8 cellular contexts compared by ENCODE assay signal in genomic region chr22:24554316-24555159, GRCh38.
DNase-seq lines count a peak whose midpoint lies in the region; ATAC-seq lines count a peak whose summit lies in the region.

Gene GUCD1, minus strand, starts transcription at chr22:24555138. Its CDS starts 147 bp downstream, at chr22:24554991.

- H3K4me3 Mint-ChIP-seq in T-helper 1 cell treated with Interleukin-12 subunit alpha and Interleukin-12 subunit beta and Interleukin-4 antibody, amounts not matched to agents 30 μg/mL and 1 μg/mL, for 36 hours: peak within 1 kb of the TSS; percentile 98
- peak within 1 kb of the TSS; percentile 99 for H3K4me3 Mint-ChIP-seq in central memory CD8-positive, alpha-beta T cell

- no peaks in the 10 kb centered on the region for H3K9me3 Mint-ChIP-seq in T-helper 1 cell treated with Interleukin-12 subunit alpha and Interleukin-12 subunit beta and Interleukin-4 antibody, amounts not matched to agents 30 μg/mL and 1 μg/mL, for 36 hours
- no peaks in the 10 kb centered on the region for H3K9me3 Mint-ChIP-seq in central memory CD8-positive, alpha-beta T cell

- DNase-seq in central memory CD8-positive, alpha-beta T cell (ENCODE audit: low spot score in 2 of 2): peak in 1 of 2 donors; percentile 16
- peak; percentile 37 for DNase-seq in kidney tubule cell (ENCODE audit: low spot score)
- DNase-seq in stimulated activated CD4-positive, alpha-beta T cell treated with anti-CD3 and anti-CD28 coated beads, Interleukin-1b, Interleukin-23, amount 100 ng/mL, for 48 hours: peak; percentile 23
- DNase-seq in NCI-H510A treated with DMSO at 0.1 percent for 48 hours (lab: John Stamatoyannopoulos, UW): no peak

- H3K27me3 Mint-ChIP-seq in T-helper 1 cell treated with Interleukin-12 subunit alpha and Interleukin-12 subunit beta and Interleukin-4 antibody, amounts not matched to agents 30 μg/mL and 1 μg/mL, for 36 hours (ENCODE audit: low read depth): no peaks in the 10 kb centered on the region
- H3K27me3 Mint-ChIP-seq in central memory CD8-positive, alpha-beta T cell: no peaks in the 10 kb centered on the region

- peaks cover 20% of the 10 kb centered on the region for H3K36me3 Mint-ChIP-seq in T-helper 1 cell treated with Interleukin-12 subunit alpha and Interleukin-12 subunit beta and Interleukin-4 antibody, amounts not matched to agents 30 μg/mL and 1 μg/mL, for 36 hours (ENCODE audit: low read depth)
- peaks cover 26% of the 10 kb centered on the region for H3K36me3 Mint-ChIP-seq in central memory CD8-positive, alpha-beta T cell (ENCODE audit: insufficient read depth)

- peak; percentile 8 for ATAC-seq in GM18499 (IDR thresholded peaks at IDR 0.05; ENCODE audit: insufficient read depth, unreplicated experiment)
- ATAC-seq in HG03025 (IDR thresholded peaks at IDR 0.05; ENCODE audit: low FRiP score, unreplicated experiment): peak; percentile 8
- no peak for ATAC-seq in central memory CD8-positive, alpha-beta T cell (replicated peaks; ENCODE audit: extremely low read depth, poor library complexity, severe bottlenecking)
- ATAC-seq in HG02588 (IDR thresholded peaks at IDR 0.05; ENCODE audit: unreplicated experiment): no peak

- peak within 1 kb of the TSS; percentile 97 for H3K27ac Mint-ChIP-seq in T-helper 1 cell treated with Interleukin-12 subunit alpha and Interleukin-12 subunit beta and Interleukin-4 antibody, amounts not matched to agents 30 μg/mL and 1 μg/mL, for 36 hours
- H3K27ac Mint-ChIP-seq in central memory CD8-positive, alpha-beta T cell (ENCODE audit: low read depth): peak within 1 kb of the TSS; percentile 96

- H3K4me1 Mint-ChIP-seq in T-helper 1 cell treated with Interleukin-12 subunit alpha and Interleukin-12 subunit beta and Interleukin-4 antibody, amounts not matched to agents 30 μg/mL and 1 μg/mL, for 36 hours (ENCODE audit: low read depth): peaks cover 53% of the 10 kb centered on the region
- H3K4me1 Mint-ChIP-seq in central memory CD8-positive, alpha-beta T cell: peaks cover 66% of the 10 kb centered on the region

Comparison
In these comparisons a context has a peak if more than half of its experiments do, and no peak if none do; other contexts are left out.
1. ATAC-seq: peak in GM18499 (single experiment) and HG03025 (single experiment); none in central memory CD8-positive, alpha-beta T cell (single experiment) and HG02588 (single experiment).